2 cellular contexts compared by ENCODE assay signal in genomic region chr11:64848779-64849599, GRCh38.
TF ChIP-seq lines count a peak whose summit lies in the region.

No MANE protein-coding gene starts in this region.

TF ChIP-seq in IMR-90, 13 proteins besides CTCF, POLR2A, EP300 and RAD21:
- TF ChIP-seq RFX5 (IDR thresholded peaks at IDR 0.05; ENCODE audit: low read depth, low read length), result no peak
- TF ChIP-seq RCOR1 (IDR thresholded peaks at IDR 0.05; ENCODE audit: insufficient replicate concordance, low read length), result no peak
- TF ChIP-seq CEBPB (IDR thresholded peaks at IDR 0.05; ENCODE audit: low read depth, low read length), result no peak
- no peak for TF ChIP-seq FOS (IDR thresholded peaks at IDR 0.05; ENCODE audit: low read depth, low read length)
- no peak for TF ChIP-seq NFE2L2 (IDR thresholded peaks at IDR 0.05; ENCODE audit: low read depth, low read length)
- no peak for TF ChIP-seq BHLHE40 (IDR thresholded peaks at IDR 0.05; ENCODE audit: low read depth, low read length)
- no peak for TF ChIP-seq SMC3 (IDR thresholded peaks at IDR 0.05; ENCODE audit: low read depth, low read length)
- no peak for TF ChIP-seq USF2 (IDR thresholded peaks at IDR 0.05; ENCODE audit: low read depth, low read length)
- TF ChIP-seq ELK1 (IDR thresholded peaks at IDR 0.05; ENCODE audit: borderline replicate concordance, low read depth, low read length), result no peak
- TF ChIP-seq MXI1 (IDR thresholded peaks at IDR 0.05; ENCODE audit: borderline replicate concordance, low read depth, low read length), result no peak
- no peak for TF ChIP-seq MAZ (IDR thresholded peaks at IDR 0.05; ENCODE audit: borderline replicate concordance, low read depth, low read length)
- TF ChIP-seq MAFK (IDR thresholded peaks at IDR 0.05; ENCODE audit: low read depth, low read length), result no peak

TF ChIP-seq in GM12878, 131 proteins besides CTCF, POLR2A, EP300 and RAD21 (continues in another document):
- TF ChIP-seq EGR1 (IDR thresholded peaks at IDR 0.05; ENCODE audit: borderline replicate concordance in 1 of 2, low read depth in 2 of 2, low read length in 2 of 2) (no peak), BACH1 (IDR thresholded peaks at IDR 0.05; ENCODE audit: borderline replicate concordance) (no peak), CBX5 (IDR thresholded peaks at IDR 0.05; ENCODE audit: low read depth) (no peak), BRCA1 (IDR thresholded peaks at IDR 0.05; ENCODE audit: low read depth, low read length) (no peak), GABPA (IDR thresholded peaks at IDR 0.05; ENCODE audit: low read depth) (no peak), ATF3 (IDR thresholded peaks at IDR 0.05; ENCODE audit: borderline replicate concordance, extremely low read depth, low read depth, low read length) (no peak), FOXM1 (IDR thresholded peaks at IDR 0.05; ENCODE audit: low read depth, low read length) (no peak), IRF4 (IDR thresholded peaks at IDR 0.05; ENCODE audit: low read depth, low read length) (no peak), CUX1 (IDR thresholded peaks at IDR 0.05; ENCODE audit: insufficient replicate concordance, low read depth, low read length) (no peak), RB1 (IDR thresholded peaks at IDR 0.05; ENCODE audit: borderline replicate concordance) (0 out of 2 replicates have a peak, but pooled peaks have one; percentile 19), ZBTB40 (IDR thresholded peaks at IDR 0.05; ENCODE audit: borderline replicate concordance) (no peak), KLF5 (IDR thresholded peaks at IDR 0.05; ENCODE audit: partially characterized antibody) (no peak), ZNF622 (IDR thresholded peaks at IDR 0.05) (no peak), IRF3 (IDR thresholded peaks at IDR 0.05) (no peak), ASH2L (IDR thresholded peaks at IDR 0.05; ENCODE audit: borderline replicate concordance, low read depth) (no peak), RBBP5 (conservative IDR thresholded peaks at IDR 0.05) (no peak), BHLHE40 (IDR thresholded peaks at IDR 0.05; ENCODE audit: borderline replicate concordance in 1 of 2, low read depth in 2 of 2, low read length in 1 of 2) (peak in 1 of 2 experiments; percentile 16; a peak in 1 of 4 replicates), IKZF1 (conservative IDR thresholded peaks at IDR 0.05) (peak; percentile 52; the same call in 1 of the 2 replicates), BCL11A (IDR thresholded peaks at IDR 0.05; ENCODE audit: low read depth, low read length) (0 out of 2 replicates have a peak, but pooled peaks have one; percentile 23), ZBTB4 (CRISPR knock-in tag; IDR thresholded peaks at IDR 0.05) (no peak), SMARCA5 (IDR thresholded peaks at IDR 0.05) (no peak), RELA (IDR thresholded peaks at IDR 0.05; ENCODE audit: borderline replicate concordance, partially characterized antibody) (no peak), ZNF687 (IDR thresholded peaks at IDR 0.05) (0 out of 2 replicates have a peak, but pooled peaks have one; percentile 15), WRNIP1 (IDR thresholded peaks at IDR 0.05; ENCODE audit: borderline replicate concordance, low read depth, low read length) (no peak), HDAC2 (IDR thresholded peaks at IDR 0.05) (no peak), SMAD5 (IDR thresholded peaks at IDR 0.05; ENCODE audit: low read depth) (no peak), E4F1 (IDR thresholded peaks at IDR 0.05; ENCODE audit: borderline replicate concordance, partially characterized antibody) (no peak), SREBF1 (IDR thresholded peaks at IDR 0.05; ENCODE audit: low read length) (no peak), GATAD2B (conservative IDR thresholded peaks at IDR 0.05; ENCODE audit: low read depth) (peak; percentile 73; the same call in 1 of the 2 replicates), NRF1 (conservative IDR thresholded peaks at IDR 0.05; ENCODE audit: low read depth, low read length) (no peak), MEF2B (IDR thresholded peaks at IDR 0.05; ENCODE audit: partially characterized antibody, poor library complexity, severe bottlenecking) (peak; percentile 72), SP1 (IDR thresholded peaks at IDR 0.05; ENCODE audit: low read depth, low read length) (no peak), POU2F2 (IDR thresholded peaks at IDR 0.05; ENCODE audit: borderline replicate concordance, low read depth, low read length) (no peak), TCF12 (IDR thresholded peaks at IDR 0.05; ENCODE audit: low read depth, low read length) (0 out of 2 replicates have a peak, but pooled peaks have one; percentile 45)
